ENCODE assay signal across 26 cellular contexts in the genomic region with DNA sequence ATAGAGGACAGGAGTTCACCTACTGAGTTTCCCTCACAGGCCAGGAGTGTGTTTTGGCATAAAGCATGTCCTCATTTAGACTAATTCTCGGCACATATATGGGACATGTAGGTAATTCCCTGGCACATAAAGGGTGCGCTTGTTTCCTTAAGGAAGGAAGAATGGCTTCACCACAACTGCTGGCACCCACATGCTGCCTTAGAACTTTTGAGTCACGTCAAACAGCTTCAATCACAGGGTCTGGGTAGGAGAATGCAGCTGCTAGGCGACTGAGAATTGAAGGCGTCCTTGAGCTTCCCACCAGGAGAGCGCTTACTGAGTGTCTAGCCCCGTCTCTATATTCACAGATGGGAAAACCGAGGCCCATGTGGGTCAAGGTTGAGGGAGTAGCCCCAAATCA.
"Had no signal": no experiment of that assay in that cellular context is flagged by ENCODE, and none has a peak within 500 bp of the region (broad histone marks: within the 10 kb centered on the region; RNA-seq: fewer than 3 reads in every experiment).

No MANE protein-coding gene starts in this region.

- H3K27me3 Mint-ChIP-seq: activated CD4-positive, alpha-beta memory T cell treated with anti-CD3 and anti-CD28 coated beads, Interleukin-2, amount 10 ng/mL, durations not matched to agents 7 days and 5 days; activated CD8-positive, alpha-beta memory T cell treated with anti-CD3 and anti-CD28 coated beads, Interleukin-2, amount 10 ng/mL, durations not matched to agents 7 days and 5 days; activated naive CD8-positive, alpha-beta T cell treated with anti-CD3 and anti-CD28 coated beads, Interleukin-2, amount 10 ng/mL, durations not matched to agents 7 days and 5 days had no signal

- H3K27ac ChIP-seq: ascending aorta, SJCRH30, SK-N-MC, WERI-Rb-1 had no signal

- H3K36me3 ChIP-seq: ascending aorta, SJCRH30, WERI-Rb-1 had no signal

- H3K27ac Mint-ChIP-seq: activated CD4-positive, alpha-beta memory T cell treated with anti-CD3 and anti-CD28 coated beads, Interleukin-2, amount 10 ng/mL, durations not matched to agents 7 days and 5 days; activated CD8-positive, alpha-beta memory T cell treated with anti-CD3 and anti-CD28 coated beads, Interleukin-2, amount 10 ng/mL, durations not matched to agents 7 days and 5 days; activated naive CD8-positive, alpha-beta T cell treated with anti-CD3 and anti-CD28 coated beads, Interleukin-2, amount 10 ng/mL, durations not matched to agents 7 days and 5 days had no signal

- H3K4me3 Mint-ChIP-seq: activated CD4-positive, alpha-beta memory T cell treated with anti-CD3 and anti-CD28 coated beads, Interleukin-2, amount 10 ng/mL, durations not matched to agents 7 days and 5 days; activated CD8-positive, alpha-beta memory T cell treated with anti-CD3 and anti-CD28 coated beads, Interleukin-2, amount 10 ng/mL, durations not matched to agents 7 days and 5 days; activated naive CD8-positive, alpha-beta T cell treated with anti-CD3 and anti-CD28 coated beads, Interleukin-2, amount 10 ng/mL, durations not matched to agents 7 days and 5 days had no signal

- H3K36me3 Mint-ChIP-seq: activated CD8-positive, alpha-beta memory T cell treated with anti-CD3 and anti-CD28 coated beads, Interleukin-2, amount 10 ng/mL, durations not matched to agents 7 days and 5 days; activated naive CD8-positive, alpha-beta T cell treated with anti-CD3 and anti-CD28 coated beads, Interleukin-2, amount 10 ng/mL, durations not matched to agents 7 days and 5 days had no signal

- H3K9me3 ChIP-seq: ascending aorta, SJCRH30 had no signal

- H3K4me3 ChIP-seq: ascending aorta, SJCRH30, SK-N-MC had no signal

- DNase-seq: activated CD4-positive, alpha-beta memory T cell treated with anti-CD3 and anti-CD28 coated beads, Interleukin-2, amount 10 ng/mL, durations not matched to agents 7 days and 5 days; activated CD4-positive, alpha-beta T cell treated with anti-CD3 and anti-CD28 coated beads for 1 hour; activated CD4-positive, alpha-beta T cell treated with anti-CD3 and anti-CD28 coated beads for 48 hours; activated CD4-positive, CD25-positive, alpha-beta regulatory T cell; activated CD8-positive, alpha-beta memory T cell treated with anti-CD3 and anti-CD28 coated beads for 24 hours; activated CD8-positive, alpha-beta memory T cell treated with anti-CD3 and anti-CD28 coated beads, Interleukin-2, amount 10 ng/mL, durations not matched to agents 7 days and 5 days; activated CD8-positive, alpha-beta memory T cell treated with anti-CD3 and anti-CD28 coated beads, Interleukin-2, amount 50 U/mL, for 48 hours; activated effector memory CD4-positive, alpha-beta T cell treated with anti-CD3 and anti-CD28 coated beads, Interleukin-2, amount 50 U/mL, for 16 hours; activated naive CD4-positive, alpha-beta T cell; activated naive CD4-positive, alpha-beta T cell treated with anti-CD3 and anti-CD28 coated beads, Interleukin-2, amount 50 U/mL, for 16 hours; activated naive CD8-positive, alpha-beta T cell treated with anti-CD3 and anti-CD28 coated beads, Interleukin-2, amount 10 ng/mL, durations not matched to agents 7 days and 5 days; activated T-cell treated with anti-CD3 and anti-CD28 coated beads, Interleukin-2, amount 50 U/mL, for 48 hours; amygdala; cerebellar nuclear complex; Kasumi-1; KBM-7; NCI-H1694 treated with DMSO at 0.1 percent for 48 hours; NCI-H2029; NCI-H2171 treated with DMSO at 0.1 percent for 48 hours; NCI-H345; NCI-H524 treated with DMSO at 0.1 percent for 48 hours; T1000 had no signal

- H3K27me3 ChIP-seq: ascending aorta, SJCRH30 had no signal

- H3K9me3 Mint-ChIP-seq: activated CD4-positive, alpha-beta memory T cell treated with anti-CD3 and anti-CD28 coated beads, Interleukin-2, amount 10 ng/mL, durations not matched to agents 7 days and 5 days; activated naive CD8-positive, alpha-beta T cell treated with anti-CD3 and anti-CD28 coated beads, Interleukin-2, amount 10 ng/mL, durations not matched to agents 7 days and 5 days had no signal
